1 cellular context compared by ENCODE assay signal in the genomic region with DNA sequence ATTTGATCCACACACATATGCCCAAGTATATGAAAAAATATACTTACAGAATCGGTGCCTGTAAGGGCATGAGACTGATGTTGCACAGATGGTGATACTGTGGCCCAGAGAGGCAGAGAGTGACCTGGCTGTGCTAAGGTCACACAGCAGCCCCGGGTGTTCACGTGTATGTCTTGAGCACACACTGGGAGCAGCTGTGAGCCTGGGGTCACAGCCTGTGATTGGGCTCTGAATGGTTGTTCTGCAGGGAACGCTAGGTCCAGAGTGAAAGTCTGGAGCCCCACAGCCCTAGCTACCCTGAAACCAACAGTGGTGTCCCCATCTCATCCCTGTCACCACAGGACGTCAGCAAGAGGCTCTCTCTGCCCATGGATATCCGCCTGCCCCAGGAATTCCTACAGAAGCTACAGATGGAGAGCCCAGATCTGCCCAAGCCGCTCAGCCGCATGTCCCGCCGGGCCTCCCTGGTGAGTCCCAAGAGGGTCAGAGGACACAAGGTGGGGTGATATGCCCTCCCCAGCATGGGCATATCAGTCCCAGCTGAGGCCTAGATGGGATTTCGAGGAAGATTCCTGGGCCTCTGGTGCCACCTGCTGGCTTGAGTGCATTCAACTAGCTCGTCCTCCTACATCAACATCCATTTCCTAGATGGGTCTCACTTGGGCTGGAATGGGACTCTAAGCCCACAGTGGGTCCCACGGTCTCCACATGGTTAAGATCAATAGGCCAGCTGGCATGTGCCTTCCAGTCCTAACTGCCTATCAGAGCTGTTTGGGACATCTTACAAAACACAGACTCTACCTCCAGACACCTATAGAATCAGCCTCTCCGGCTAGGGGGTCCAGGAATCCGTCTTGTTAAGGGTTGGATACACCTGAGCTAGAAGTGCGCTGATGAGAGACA.
TF ChIP-seq lines count a peak whose summit lies in the region.

No MANE protein-coding gene starts in this region.

TF ChIP-seq in HEK293, 187 proteins besides CTCF, POLR2A, EP300 and RAD21 (continued from another document and continues in another):
- TF ChIP-seq, protein P1, sequence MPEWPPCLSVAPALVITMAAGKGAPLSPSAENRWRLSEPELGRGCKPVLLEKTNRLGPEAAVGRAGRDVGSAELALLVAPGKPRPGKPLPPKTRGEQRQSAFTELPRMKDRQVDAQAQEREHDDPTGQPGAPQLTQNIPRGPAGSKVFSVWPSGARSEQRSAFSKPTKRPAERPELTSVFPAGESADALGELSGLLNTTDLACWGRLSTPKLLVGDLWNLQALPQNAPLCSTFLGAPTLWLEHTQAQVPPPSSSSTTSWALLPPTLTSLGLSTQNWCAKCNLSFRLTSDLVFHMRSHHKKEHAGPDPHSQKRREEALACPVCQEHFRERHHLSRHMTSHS (tag by site-specific recombination; IDR thresholded peaks at IDR 0.05): no peak
- TF ChIP-seq ZNF707 (tag by site-specific recombination; IDR thresholded peaks at IDR 0.05): no peak
- TF ChIP-seq ZNF274 (IDR thresholded peaks at IDR 0.05; ENCODE audit: low read length): no peak
- TF ChIP-seq ZNF274 (tag by site-specific recombination; IDR thresholded peaks at IDR 0.05; ENCODE audit: borderline replicate concordance): no peak
- TF ChIP-seq HOXC10 (CRISPR knock-in tag; IDR thresholded peaks at IDR 0.05): no peak
- no peak for TF ChIP-seq SCRT1 (tag by site-specific recombination; IDR thresholded peaks at IDR 0.05; ENCODE audit: borderline replicate concordance)
- no peak for TF ChIP-seq ZNF16 (tag by site-specific recombination; IDR thresholded peaks at IDR 0.05; ENCODE audit: low read depth)
- no peak for TF ChIP-seq ZNF596 (tag by site-specific recombination; IDR thresholded peaks at IDR 0.05)
- TF ChIP-seq ZNF2 (tag by site-specific recombination; IDR thresholded peaks at IDR 0.05): 0 out of 2 replicates have a peak, but pooled peaks have one; percentile 38
- TF ChIP-seq ZSCAN16 (tag by site-specific recombination; IDR thresholded peaks at IDR 0.05): no peak
- TF ChIP-seq, protein P2, sequence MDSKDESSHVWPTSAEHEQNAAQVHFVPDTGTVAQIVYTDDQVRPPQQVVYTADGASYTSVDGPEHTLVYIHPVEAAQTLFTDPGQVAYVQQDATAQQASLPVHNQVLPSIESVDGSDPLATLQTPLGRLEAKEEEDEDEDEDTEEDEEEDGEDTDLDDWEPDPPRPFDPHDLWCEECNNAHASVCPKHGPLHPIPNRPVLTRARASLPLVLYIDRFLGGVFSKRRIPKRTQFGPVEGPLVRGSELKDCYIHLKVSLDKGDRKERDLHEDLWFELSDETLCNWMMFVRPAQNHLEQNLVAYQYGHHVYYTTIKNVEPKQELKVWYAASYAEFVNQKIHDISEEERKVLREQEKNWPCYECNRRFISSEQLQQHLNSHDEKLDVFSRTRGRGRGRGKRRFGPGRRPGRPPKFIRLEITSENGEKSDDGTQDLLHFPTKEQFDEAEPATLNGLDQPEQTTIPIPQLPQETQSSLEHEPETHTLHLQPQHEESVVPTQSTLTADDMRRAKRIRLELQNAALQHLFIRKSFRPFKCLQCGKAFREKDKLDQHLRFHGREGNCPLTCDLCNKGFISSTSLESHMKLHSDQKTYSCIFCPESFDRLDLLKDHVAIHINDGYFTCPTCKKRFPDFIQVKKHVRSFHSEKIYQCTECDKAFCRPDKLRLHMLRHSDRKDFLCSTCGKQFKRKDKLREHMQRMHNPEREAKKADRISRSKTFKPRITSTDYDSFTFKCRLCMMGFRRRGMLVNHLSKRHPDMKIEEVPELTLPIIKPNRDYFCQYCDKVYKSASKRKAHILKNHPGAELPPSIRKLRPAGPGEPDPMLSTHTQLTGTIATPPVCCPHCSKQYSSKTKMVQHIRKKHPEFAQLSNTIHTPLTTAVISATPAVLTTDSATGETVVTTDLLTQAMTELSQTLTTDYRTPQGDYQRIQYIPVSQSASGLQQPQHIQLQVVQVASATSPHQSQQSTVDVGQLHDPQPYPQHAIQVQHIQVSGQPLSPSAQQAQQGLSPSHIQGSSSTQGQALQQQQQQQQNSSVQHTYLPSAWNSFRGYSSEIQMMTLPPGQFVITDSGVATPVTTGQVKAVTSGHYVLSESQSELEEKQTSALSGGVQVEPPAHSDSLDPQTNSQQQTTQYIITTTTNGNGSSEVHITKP (tag by site-specific recombination; IDR thresholded peaks at IDR 0.05): no peak
- no peak for TF ChIP-seq KLF16 (tag by site-specific recombination; IDR thresholded peaks at IDR 0.05)
- TF ChIP-seq, protein P3, sequence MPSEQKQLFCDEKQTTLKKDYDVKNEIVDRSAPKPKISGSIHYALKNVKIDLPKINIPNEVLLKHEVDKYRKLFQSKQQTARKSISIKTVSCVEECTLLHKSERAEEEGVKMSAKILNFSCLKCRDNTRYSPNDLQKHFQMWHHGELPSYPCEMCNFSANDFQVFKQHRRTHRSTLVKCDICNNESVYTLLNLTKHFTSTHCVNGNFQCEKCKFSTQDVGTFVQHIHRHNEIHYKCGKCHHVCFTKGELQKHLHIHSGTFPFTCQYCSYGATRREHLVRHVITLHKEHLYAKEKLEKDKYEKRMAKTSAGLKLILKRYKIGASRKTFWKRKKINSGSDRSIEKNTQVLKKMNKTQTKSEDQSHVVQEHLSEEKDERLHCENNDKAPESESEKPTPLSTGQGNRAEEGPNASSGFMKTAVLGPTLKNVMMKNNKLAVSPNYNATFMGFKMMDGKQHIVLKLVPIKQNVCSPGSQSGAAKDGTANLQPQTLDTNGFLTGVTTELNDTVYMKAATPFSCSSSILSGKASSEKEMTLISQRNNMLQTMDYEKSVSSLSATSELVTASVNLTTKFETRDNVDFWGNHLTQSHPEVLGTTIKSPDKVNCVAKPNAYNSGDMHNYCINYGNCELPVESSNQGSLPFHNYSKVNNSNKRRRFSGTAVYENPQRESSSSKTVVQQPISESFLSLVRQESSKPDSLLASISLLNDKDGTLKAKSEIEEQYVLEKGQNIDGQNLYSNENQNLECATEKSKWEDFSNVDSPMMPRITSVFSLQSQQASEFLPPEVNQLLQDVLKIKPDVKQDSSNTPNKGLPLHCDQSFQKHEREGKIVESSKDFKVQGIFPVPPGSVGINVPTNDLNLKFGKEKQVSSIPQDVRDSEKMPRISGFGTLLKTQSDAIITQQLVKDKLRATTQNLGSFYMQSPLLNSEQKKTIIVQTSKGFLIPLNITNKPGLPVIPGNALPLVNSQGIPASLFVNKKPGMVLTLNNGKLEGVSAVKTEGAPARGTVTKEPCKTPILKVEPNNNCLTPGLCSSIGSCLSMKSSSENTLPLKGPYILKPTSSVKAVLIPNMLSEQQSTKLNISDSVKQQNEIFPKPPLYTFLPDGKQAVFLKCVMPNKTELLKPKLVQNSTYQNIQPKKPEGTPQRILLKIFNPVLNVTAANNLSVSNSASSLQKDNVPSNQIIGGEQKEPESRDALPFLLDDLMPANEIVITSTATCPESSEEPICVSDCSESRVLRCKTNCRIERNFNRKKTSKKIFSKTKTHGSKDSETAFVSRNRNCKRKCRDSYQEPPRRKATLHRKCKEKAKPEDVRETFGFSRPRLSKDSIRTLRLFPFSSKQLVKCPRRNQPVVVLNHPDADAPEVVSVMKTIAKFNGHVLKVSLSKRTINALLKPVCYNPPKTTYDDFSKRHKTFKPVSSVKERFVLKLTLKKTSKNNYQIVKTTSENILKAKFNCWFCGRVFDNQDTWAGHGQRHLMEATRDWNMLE (tag by site-specific recombination; conservative IDR thresholded peaks at IDR 0.05; ENCODE audit: low read depth): no peak
- no peak for TF ChIP-seq ZNF341 (tag by site-specific recombination; IDR thresholded peaks at IDR 0.05; ENCODE audit: low read depth)
- no peak for TF ChIP-seq MEIS1 (CRISPR knock-in tag; IDR thresholded peaks at IDR 0.05; ENCODE audit: borderline replicate concordance)
- no peak for TF ChIP-seq ZNF843 (tag by site-specific recombination; IDR thresholded peaks at IDR 0.05)
- TF ChIP-seq, protein P4, sequence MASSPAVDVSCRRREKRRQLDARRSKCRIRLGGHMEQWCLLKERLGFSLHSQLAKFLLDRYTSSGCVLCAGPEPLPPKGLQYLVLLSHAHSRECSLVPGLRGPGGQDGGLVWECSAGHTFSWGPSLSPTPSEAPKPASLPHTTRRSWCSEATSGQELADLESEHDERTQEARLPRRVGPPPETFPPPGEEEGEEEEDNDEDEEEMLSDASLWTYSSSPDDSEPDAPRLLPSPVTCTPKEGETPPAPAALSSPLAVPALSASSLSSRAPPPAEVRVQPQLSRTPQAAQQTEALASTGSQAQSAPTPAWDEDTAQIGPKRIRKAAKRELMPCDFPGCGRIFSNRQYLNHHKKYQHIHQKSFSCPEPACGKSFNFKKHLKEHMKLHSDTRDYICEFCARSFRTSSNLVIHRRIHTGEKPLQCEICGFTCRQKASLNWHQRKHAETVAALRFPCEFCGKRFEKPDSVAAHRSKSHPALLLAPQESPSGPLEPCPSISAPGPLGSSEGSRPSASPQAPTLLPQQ (tag by site-specific recombination; IDR thresholded peaks at IDR 0.05): 0 out of 2 replicates have a peak, but pooled peaks have one; percentile 19
- no peak for TF ChIP-seq ZNF776 (tag by site-specific recombination; IDR thresholded peaks at IDR 0.05; ENCODE audit: borderline replicate concordance)
- TF ChIP-seq KLF7 (tag by site-specific recombination; IDR thresholded peaks at IDR 0.05; ENCODE audit: borderline replicate concordance): no peak
- TF ChIP-seq PRDM1 (tag by site-specific recombination; IDR thresholded peaks at IDR 0.05): no peak
- TF ChIP-seq ZNF747 (tag by site-specific recombination; IDR thresholded peaks at IDR 0.05): no peak
- TF ChIP-seq ZIC2 (tag by site-specific recombination; IDR thresholded peaks at IDR 0.05): peak; percentile 72
- TF ChIP-seq ZNF701 (tag by site-specific recombination; IDR thresholded peaks at IDR 0.05): no peak
- TF ChIP-seq SP3 (tag by site-specific recombination; IDR thresholded peaks at IDR 0.05): no peak
- TF ChIP-seq ZSCAN23 (tag by site-specific recombination; IDR thresholded peaks at IDR 0.05): no peak
- no peak for TF ChIP-seq ZBTB7A (tag by site-specific recombination; IDR thresholded peaks at IDR 0.05; ENCODE audit: low read depth)
- TF ChIP-seq GLIS1 (tag by site-specific recombination; IDR thresholded peaks at IDR 0.05): peak; percentile 63
- TF ChIP-seq, protein P5, sequence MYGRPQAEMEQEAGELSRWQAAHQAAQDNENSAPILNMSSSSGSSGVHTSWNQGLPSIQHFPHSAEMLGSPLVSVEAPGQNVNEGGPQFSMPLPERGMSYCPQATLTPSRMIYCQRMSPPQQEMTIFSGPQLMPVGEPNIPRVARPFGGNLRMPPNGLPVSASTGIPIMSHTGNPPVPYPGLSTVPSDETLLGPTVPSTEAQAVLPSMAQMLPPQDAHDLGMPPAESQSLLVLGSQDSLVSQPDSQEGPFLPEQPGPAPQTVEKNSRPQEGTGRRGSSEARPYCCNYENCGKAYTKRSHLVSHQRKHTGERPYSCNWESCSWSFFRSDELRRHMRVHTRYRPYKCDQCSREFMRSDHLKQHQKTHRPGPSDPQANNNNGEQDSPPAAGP (tag by site-specific recombination; IDR thresholded peaks at IDR 0.05): no peak
- no peak for TF ChIP-seq ZNF146 (tag by site-specific recombination; IDR thresholded peaks at IDR 0.05)
- TF ChIP-seq ZNF48 (tag by site-specific recombination; IDR thresholded peaks at IDR 0.05): no peak
- no peak for TF ChIP-seq OSR2 (tag by site-specific recombination; IDR thresholded peaks at IDR 0.05)
- TF ChIP-seq ZNF677 (tag by site-specific recombination; IDR thresholded peaks at IDR 0.05): no peak
- no peak for TF ChIP-seq ZNF169 (tag by site-specific recombination; IDR thresholded peaks at IDR 0.05)
- no peak for TF ChIP-seq ZNF324 (tag by site-specific recombination; IDR thresholded peaks at IDR 0.05)
- TF ChIP-seq SALL2 (tag by site-specific recombination; IDR thresholded peaks at IDR 0.05; ENCODE audit: borderline replicate concordance): no peak
- no peak for TF ChIP-seq GLI2 (tag by site-specific recombination; IDR thresholded peaks at IDR 0.05; ENCODE audit: borderline replicate concordance, low read depth)
- TF ChIP-seq ZNF600 (tag by site-specific recombination; IDR thresholded peaks at IDR 0.05): peak; percentile 70
- TF ChIP-seq ZBTB17 (tag by site-specific recombination; IDR thresholded peaks at IDR 0.05): no peak
- TF ChIP-seq, protein P6, sequence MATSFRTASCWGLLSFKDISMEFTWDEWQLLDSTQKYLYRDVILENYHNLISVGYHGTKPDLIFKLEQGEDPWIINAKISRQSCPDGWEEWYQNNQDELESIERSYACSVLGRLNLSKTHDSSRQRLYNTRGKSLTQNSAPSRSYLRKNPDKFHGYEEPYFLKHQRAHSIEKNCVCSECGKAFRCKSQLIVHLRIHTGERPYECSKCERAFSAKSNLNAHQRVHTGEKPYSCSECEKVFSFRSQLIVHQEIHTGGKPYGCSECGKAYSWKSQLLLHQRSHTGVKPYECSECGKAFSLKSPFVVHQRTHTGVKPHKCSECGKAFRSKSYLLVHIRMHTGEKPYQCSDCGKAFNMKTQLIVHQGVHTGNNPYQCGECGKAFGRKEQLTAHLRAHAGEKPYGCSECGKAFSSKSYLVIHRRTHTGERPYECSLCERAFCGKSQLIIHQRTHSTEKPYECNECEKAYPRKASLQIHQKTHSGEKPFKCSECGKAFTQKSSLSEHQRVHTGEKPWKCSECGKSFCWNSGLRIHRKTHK (tag by site-specific recombination; IDR thresholded peaks at IDR 0.05): no peak
- TF ChIP-seq, protein P7, sequence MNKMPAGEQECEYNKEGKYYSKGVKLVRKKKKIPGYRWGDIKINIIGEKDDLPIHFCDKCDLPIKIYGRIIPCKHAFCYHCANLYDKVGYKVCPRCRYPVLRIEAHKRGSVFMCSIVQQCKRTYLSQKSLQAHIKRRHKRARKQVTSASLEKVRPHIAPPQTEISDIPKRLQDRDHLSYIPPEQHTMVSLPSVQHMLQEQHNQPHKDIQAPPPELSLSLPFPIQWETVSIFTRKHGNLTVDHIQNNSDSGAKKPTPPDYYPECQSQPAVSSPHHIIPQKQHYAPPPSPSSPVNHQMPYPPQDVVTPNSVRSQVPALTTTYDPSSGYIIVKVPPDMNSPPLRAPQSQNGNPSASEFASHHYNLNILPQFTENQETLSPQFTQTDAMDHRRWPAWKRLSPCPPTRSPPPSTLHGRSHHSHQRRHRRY (tag by site-specific recombination; IDR thresholded peaks at IDR 0.05): no peak
- TF ChIP-seq, protein P8, sequence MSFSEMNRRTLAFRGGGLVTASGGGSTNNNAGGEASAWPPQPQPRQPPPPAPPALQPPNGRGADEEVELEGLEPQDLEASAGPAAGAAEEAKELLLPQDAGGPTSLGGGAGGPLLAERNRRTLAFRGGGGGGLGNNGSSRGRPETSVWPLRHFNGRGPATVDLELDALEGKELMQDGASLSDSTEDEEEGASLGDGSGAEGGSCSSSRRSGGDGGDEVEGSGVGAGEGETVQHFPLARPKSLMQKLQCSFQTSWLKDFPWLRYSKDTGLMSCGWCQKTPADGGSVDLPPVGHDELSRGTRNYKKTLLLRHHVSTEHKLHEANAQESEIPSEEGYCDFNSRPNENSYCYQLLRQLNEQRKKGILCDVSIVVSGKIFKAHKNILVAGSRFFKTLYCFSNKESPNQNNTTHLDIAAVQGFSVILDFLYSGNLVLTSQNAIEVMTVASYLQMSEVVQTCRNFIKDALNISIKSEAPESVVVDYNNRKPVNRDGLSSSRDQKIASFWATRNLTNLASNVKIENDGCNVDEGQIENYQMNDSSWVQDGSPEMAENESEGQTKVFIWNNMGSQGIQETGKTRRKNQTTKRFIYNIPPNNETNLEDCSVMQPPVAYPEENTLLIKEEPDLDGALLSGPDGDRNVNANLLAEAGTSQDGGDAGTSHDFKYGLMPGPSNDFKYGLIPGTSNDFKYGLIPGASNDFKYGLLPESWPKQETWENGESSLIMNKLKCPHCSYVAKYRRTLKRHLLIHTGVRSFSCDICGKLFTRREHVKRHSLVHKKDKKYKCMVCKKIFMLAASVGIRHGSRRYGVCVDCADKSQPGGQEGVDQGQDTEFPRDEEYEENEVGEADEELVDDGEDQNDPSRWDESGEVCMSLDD (tag by site-specific recombination; IDR thresholded peaks at IDR 0.05): no peak
- no peak for TF ChIP-seq ZNF335 (tag by site-specific recombination; conservative IDR thresholded peaks at IDR 0.05)
- 0 out of 2 replicates have a peak, but pooled peaks have one; percentile 24 for TF ChIP-seq ZEB2 (tag by site-specific recombination; IDR thresholded peaks at IDR 0.05)
- TF ChIP-seq ZNF157 (tag by site-specific recombination; IDR thresholded peaks at IDR 0.05): no peak
